Comparison of ENCODE assay signal across 17 cellular contexts in the genomic region with DNA sequence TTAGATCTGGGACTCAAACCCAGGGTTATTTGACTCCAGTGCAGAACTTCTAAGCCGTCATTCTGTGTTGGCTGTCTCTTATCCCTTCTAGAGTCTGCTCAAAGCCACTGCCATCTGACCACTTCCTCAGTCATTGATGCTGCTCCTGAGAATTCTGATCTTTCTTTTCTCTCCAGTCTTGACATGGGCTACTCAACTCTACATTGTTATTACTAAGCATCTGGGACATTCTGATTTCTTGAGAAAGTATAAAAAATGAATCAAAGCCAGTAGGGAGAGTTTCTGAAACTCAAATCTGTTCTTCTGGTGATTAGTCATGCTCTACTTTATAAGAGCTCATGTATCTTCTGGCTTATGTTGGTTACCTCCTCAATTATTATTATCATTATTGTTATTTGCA.
"Had no signal": no experiment of that assay in that cellular context is flagged by ENCODE, and none has a peak within 500 bp of the region (broad histone marks: within the 10 kb centered on the region; RNA-seq: fewer than 3 reads in every experiment).

No MANE protein-coding gene starts in this region.

- H3K4me3 Mint-ChIP-seq: effector memory CD8-positive, alpha-beta T cell; naive thymus-derived CD4-positive, alpha-beta T cell; nephron progenitor cell had no signal

- ATAC-seq: effector memory CD8-positive, alpha-beta T cell; left lobe of liver; naive thymus-derived CD4-positive, alpha-beta T cell; psoas muscle; sciatic nerve; stimulated activated naive CD8-positive, alpha-beta T cell treated with anti-CD3 and anti-CD28 coated beads, Interleukin-15, Interleukin-2, amounts not matched to agents 100 U/mL and 50 U/mL, for 24 hours had no signal

- H3K4me3 ChIP-seq: esophagus squamous epithelium, psoas muscle, skin epidermis, tibial artery, upper lobe of left lung, uterus had no signal

- H3K27me3 ChIP-seq: esophagus squamous epithelium, tibial artery, upper lobe of left lung, uterus had no signal

- DNase-seq: effector memory CD8-positive, alpha-beta T cell; esophagus squamous epithelium; islet precursor cell; mammary epithelial cell; naive thymus-derived CD4-positive, alpha-beta T cell; nephron progenitor cell; psoas muscle; retina; stimulated activated CD4-positive, alpha-beta T cell treated with anti-CD3 and anti-CD28 coated beads, Interleukin-2, amount 100 ng/mL, for 24 hours; stimulated activated CD4-positive, alpha-beta T cell treated with anti-CD3 and anti-CD28 coated beads, Interleukin-4, amount 100 ng/mL, for 4 hours; stimulated activated naive CD8-positive, alpha-beta T cell treated with anti-CD3 and anti-CD28 coated beads, Interleukin-15, Interleukin-2, amounts not matched to agents 100 U/mL and 50 U/mL, for 24 hours; tibial artery; upper lobe of left lung; uterus had no signal

- H3K4me1 Mint-ChIP-seq: nephron progenitor cell had no signal

- H3K4me1 ChIP-seq: esophagus squamous epithelium, psoas muscle, tibial artery, upper lobe of left lung, uterus had no signal

- H3K27ac ChIP-seq: esophagus squamous epithelium, psoas muscle, skin epidermis, tibial artery, upper lobe of left lung, uterus had no signal

- H3K9me3 ChIP-seq: esophagus squamous epithelium, psoas muscle, tibial artery, upper lobe of left lung, uterus had no signal

- H3K27ac Mint-ChIP-seq: naive thymus-derived CD4-positive, alpha-beta T cell; nephron progenitor cell had no signal

- H3K9me3 Mint-ChIP-seq: effector memory CD8-positive, alpha-beta T cell; nephron progenitor cell had no signal

- H3K27me3 Mint-ChIP-seq: effector memory CD8-positive, alpha-beta T cell; naive thymus-derived CD4-positive, alpha-beta T cell had no signal

- H3K36me3 ChIP-seq: esophagus squamous epithelium, tibial artery, upper lobe of left lung, uterus had no signal
